1 cellular context compared by ENCODE assay signal in genomic region chr14:24006872-24007721, GRCh38.
A peak's percentile ranks its signal among the peaks of the same experiment; 100 is the strongest.
TF ChIP-seq lines count a peak whose summit lies in the region.
"Not testable (repeated sequence)": the region's sequence is repeated elsewhere in the genome, so short reads cannot be mapped to it uniquely, and the experiment has no call there.

No MANE protein-coding gene starts in this region.

TF ChIP-seq in HepG2, 621 proteins besides CTCF, POLR2A, EP300 and RAD21 (continues in another document):
- TF ChIP-seq HMGXB4 (CRISPR knock-in tag; IDR thresholded peaks at IDR 0.05; ENCODE audit: borderline replicate concordance in 1 of 2, low read depth in 1 of 2) (0 out of 4 replicates have a peak, but pooled peaks of 1 of the 2 experiments have one; percentile 41), CBX5 (CRISPR knock-in tag; IDR thresholded peaks at IDR 0.05; ENCODE audit: borderline replicate concordance) (peak; percentile 39; the same call in 1 of the 2 replicates), PHF8 (CRISPR knock-in tag; IDR thresholded peaks at IDR 0.05) (peak; percentile 54), ZBTB26 (CRISPR knock-in tag; IDR thresholded peaks at IDR 0.05; ENCODE audit: borderline replicate concordance) (0 out of 2 replicates have a peak, but pooled peaks have one; percentile 45), TBX2 (CRISPR knock-in tag; IDR thresholded peaks at IDR 0.05; ENCODE audit: borderline replicate concordance) (peak; percentile 28; the same call in 1 of the 2 replicates), SALL1 (CRISPR knock-in tag; IDR thresholded peaks at IDR 0.05) (peak; percentile 27; the same call in 1 of the 2 replicates), RXRB (CRISPR knock-in tag; IDR thresholded peaks at IDR 0.05; ENCODE audit: borderline replicate concordance) (peak; percentile 23; the same call in 1 of the 2 replicates), E2F2 (CRISPR knock-in tag; IDR thresholded peaks at IDR 0.05; ENCODE audit: borderline replicate concordance) (peak; percentile 74; the same call in 1 of the 2 replicates), TFDP1 (CRISPR knock-in tag; IDR thresholded peaks at IDR 0.05; ENCODE audit: borderline replicate concordance) (peak; percentile 89), KLF16 (CRISPR knock-in tag; IDR thresholded peaks at IDR 0.05) (peak in 1 of 2 experiments; percentile 25; a peak in 1 of 4 replicates), HDAC2 (CRISPR knock-in tag; IDR thresholded peaks at IDR 0.05) (peak; percentile 51; the same call in 1 of the 2 replicates), ZGPAT (CRISPR knock-in tag; IDR thresholded peaks at IDR 0.05) (peak; percentile 32; the same call in 1 of the 2 replicates), PHF5A (CRISPR knock-in tag; IDR thresholded peaks at IDR 0.05; ENCODE audit: low read depth, unreplicated experiment) (peak; percentile 40), ZNF687 (CRISPR knock-in tag; IDR thresholded peaks at IDR 0.05) (peak; percentile 77), YEATS2 (CRISPR knock-in tag; IDR thresholded peaks at IDR 0.05; ENCODE audit: borderline replicate concordance) (peak; percentile 13; the same call in 1 of the 2 replicates), HNRNPLL (IDR thresholded peaks at IDR 0.05; ENCODE audit: low read depth, low read length, poor library complexity, severe bottlenecking) (peak; percentile 30), ZNF740 (CRISPR knock-in tag; IDR thresholded peaks at IDR 0.05) (peak; percentile 44; the same call in 1 of the 2 replicates), KDM2A (CRISPR knock-in tag; IDR thresholded peaks at IDR 0.05; ENCODE audit: borderline replicate concordance, low read depth) (peak; percentile 92), KMT2B (CRISPR knock-in tag; IDR thresholded peaks at IDR 0.05) (peak; percentile 43; the same call in 1 of the 2 replicates), FOXA1 (CRISPR knock-in tag; IDR thresholded peaks at IDR 0.05) (peak; percentile 65), GATAD1 (CRISPR knock-in tag; IDR thresholded peaks at IDR 0.05) (0 out of 2 replicates have a peak, but pooled peaks have one; percentile 17), YEATS4 (CRISPR knock-in tag; IDR thresholded peaks at IDR 0.05; ENCODE audit: borderline replicate concordance) (peak; percentile 57), TAF1 (CRISPR knock-in tag; IDR thresholded peaks at IDR 0.05) (peak; percentile 54; the same call in 1 of the 2 replicates), SAP130 (CRISPR knock-in tag; IDR thresholded peaks at IDR 0.05; ENCODE audit: low read depth) (peak; percentile 36), ZNF160 (CRISPR knock-in tag; IDR thresholded peaks at IDR 0.05) (0 out of 2 replicates have a peak, but pooled peaks have one; percentile 27), ZFY (CRISPR knock-in tag; IDR thresholded peaks at IDR 0.05) (peak; percentile 75), ASH2L (IDR thresholded peaks at IDR 0.05; ENCODE audit: insufficient read length, low read depth, low read length) (peak; percentile 24), MIER3 (CRISPR knock-in tag; IDR thresholded peaks at IDR 0.05; ENCODE audit: borderline replicate concordance) (0 out of 2 replicates have a peak, but pooled peaks have one; percentile 29), KAT8 (CRISPR knock-in tag; IDR thresholded peaks at IDR 0.05) (peak; percentile 25; the same call in 1 of the 2 replicates), BRD4 (CRISPR knock-in tag; IDR thresholded peaks at IDR 0.05) (peak; percentile 52; the same call in 1 of the 2 replicates), HOXA5 (CRISPR knock-in tag; IDR thresholded peaks at IDR 0.05) (0 out of 2 replicates have a peak, but pooled peaks have one; percentile 26), IRF2 (CRISPR knock-in tag; IDR thresholded peaks at IDR 0.05) (peak; percentile 20; the same call in 1 of the 2 replicates), ZNF792 (CRISPR knock-in tag; IDR thresholded peaks at IDR 0.05) (peak; percentile 15; the same call in 1 of the 2 replicates), ARID5B (CRISPR knock-in tag; IDR thresholded peaks at IDR 0.05) (peak; percentile 30), ZNF777 (CRISPR knock-in tag; IDR thresholded peaks at IDR 0.05) (peak; percentile 88), HDAC1 (CRISPR knock-in tag; IDR thresholded peaks at IDR 0.05) (peak; percentile 43; the same call in 1 of the 2 replicates), RXRA (CRISPR knock-in tag; IDR thresholded peaks at IDR 0.05) (peak; percentile 72; the same call in 1 of the 2 replicates), KAT7 (CRISPR knock-in tag; IDR thresholded peaks at IDR 0.05; ENCODE audit: borderline replicate concordance) (peak; percentile 50; the same call in 1 of the 2 replicates), MYC (CRISPR knock-in tag; IDR thresholded peaks at IDR 0.05; ENCODE audit: borderline replicate concordance) (peak; percentile 71; the same call in 1 of the 2 replicates), BCL6 (CRISPR knock-in tag; IDR thresholded peaks at IDR 0.05) (peak; percentile 37; the same call in 1 of the 2 replicates), TAF15 (IDR thresholded peaks at IDR 0.05; ENCODE audit: low read depth, low read length, poor library complexity, severe bottlenecking) (peak; percentile 75), AGO1 (IDR thresholded peaks at IDR 0.05; ENCODE audit: low read depth, low read length, poor library complexity, severe bottlenecking) (peak; percentile 60)
- TF ChIP-seq FOXA1 (IDR thresholded peaks at IDR 0.05): not testable (repeated sequence)
